ENCODE assay signal across 22 cellular contexts in the genomic region with DNA sequence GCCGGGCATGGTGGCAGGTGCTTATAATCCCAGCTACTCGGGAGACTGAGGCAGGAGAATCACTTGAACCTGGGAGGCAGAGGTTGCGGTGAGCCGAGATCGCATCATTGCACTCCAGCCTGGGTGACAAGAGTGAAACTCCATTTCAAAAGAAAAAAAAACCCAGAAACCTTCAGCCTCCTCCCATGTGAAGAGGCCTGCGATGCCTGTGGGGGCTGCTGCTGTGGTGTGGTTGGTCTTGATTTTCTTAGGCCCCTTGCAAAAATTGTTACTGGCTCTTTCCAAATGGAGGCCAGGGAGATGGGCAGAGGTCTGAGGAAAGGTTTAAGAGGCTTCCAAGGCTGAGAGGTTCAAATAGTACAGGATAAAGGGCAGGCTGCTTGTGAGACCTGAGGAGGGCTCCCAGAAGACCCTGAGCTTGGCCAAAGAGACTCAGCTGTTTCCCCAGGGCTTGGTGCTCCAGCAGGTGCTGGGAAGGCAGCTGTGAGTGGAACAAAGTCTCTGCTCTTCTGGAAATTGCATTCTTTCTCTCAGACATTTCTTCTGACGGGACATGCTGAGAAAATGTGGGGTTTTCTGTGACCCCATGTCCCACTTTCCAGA. TPM values are rescaled to one million over a fixed set of nuclear protein-coding genes. Genes with fewer than 3 reads are reported as not detected.
DNase-seq lines count a peak whose midpoint lies in the region; ATAC-seq and TF ChIP-seq lines count a peak whose summit lies in the region.
"Had no signal": no experiment of that assay in that cellular context is flagged by ENCODE, and none has a peak within 500 bp of the region (broad histone marks: within the 10 kb centered on the region; RNA-seq: fewer than 3 reads in every experiment).

No MANE protein-coding gene starts in this region.

- no peaks in the 10 kb centered on the region for H4K20me1 ChIP-seq in OCI-LY3 (ENCODE audit: insufficient read depth, low read length)

- no peak for TF ChIP-seq CTCF in MCF 10A (IDR thresholded peaks at IDR 0.05; ENCODE audit: unreplicated experiment)
- TF ChIP-seq CTCF in breast epithelium (IDR thresholded peaks at IDR 0.05) = no peak
- no peak for TF ChIP-seq CTCF in OCI-LY3 (IDR thresholded peaks at IDR 0.05; ENCODE audit: low read depth, low read length)
- no peak for TF ChIP-seq CTCF in vagina (IDR thresholded peaks at IDR 0.05)

- H3K27ac Mint-ChIP-seq in MCF 10A (ENCODE audit: low read depth, unreplicated experiment) = peak overlapping the region; percentile 23
- H3K27ac Mint-ChIP-seq: activated T-helper 2 cell treated with anti-CD3 and anti-CD28 coated beads, Interferon-gamma antibody, Interleukin-2, Interleukin-4, amounts not matched to agents 10 μg/mL and 5 μg/mL and 100 μg/mL, durations not matched to agents 14 hours and 24 hours and 36 hours; dendritic cell treated with granulocyte-macrophage colony-stimulating factor and Interleukin-4, amounts not matched to agents 40 ng/mL and 50 ng/mL, for 4 days had no signal

- H3K4me1 Mint-ChIP-seq in MCF 10A (ENCODE audit: insufficient read depth, unreplicated experiment) = peaks cover 9% of the 10 kb centered on the region

- H3K4me3 Mint-ChIP-seq in MCF 10A (ENCODE audit: unreplicated experiment) = no peak overlapping the region
- H3K4me3 Mint-ChIP-seq: CD8-positive, alpha-beta memory T cell; dendritic cell treated with granulocyte-macrophage colony-stimulating factor and Interleukin-4, amounts not matched to agents 40 ng/mL and 50 ng/mL, for 4 days; T-helper 1 cell treated with Interleukin-12 subunit alpha and Interleukin-12 subunit beta and Interleukin-4 antibody, amounts not matched to agents 30 μg/mL and 1 μg/mL, for 36 hours had no signal

- no peaks in the 10 kb centered on the region for H3K27me3 Mint-ChIP-seq in MCF 10A (ENCODE audit: insufficient read depth, unreplicated experiment)

- intact Hi-C loops in MCF 10A (cut with micrococcal nuclease) (no loop called here), breast epithelium (cut with DNase I; ENCODE audit: low total_unique reads) (no loop called here), vagina (cut with DNase I) (no loop called here)

- TF ChIP-seq POLR2A in breast epithelium (IDR thresholded peaks at IDR 0.05) = no peak
- no peak for TF ChIP-seq POLR2A in vagina (IDR thresholded peaks at IDR 0.05)

- peak overlapping the region; percentile 64; the same call in 1 of the 2 replicates for H2AFZ ChIP-seq in OCI-LY3 (ENCODE audit: low read depth, low read length)

- H3K9me3 Mint-ChIP-seq in MCF 10A (ENCODE audit: unreplicated experiment) = no peaks in the 10 kb centered on the region
- H3K9me3 Mint-ChIP-seq: activated T-helper 2 cell treated with anti-CD3 and anti-CD28 coated beads, Interferon-gamma antibody, Interleukin-2, Interleukin-4, amounts not matched to agents 10 μg/mL and 5 μg/mL and 100 μg/mL, durations not matched to agents 14 hours and 24 hours and 36 hours; CD8-positive, alpha-beta memory T cell; dendritic cell treated with granulocyte-macrophage colony-stimulating factor and Interleukin-4, amounts not matched to agents 40 ng/mL and 50 ng/mL, for 4 days; T-helper 1 cell treated with Interleukin-12 subunit alpha and Interleukin-12 subunit beta and Interleukin-4 antibody, amounts not matched to agents 30 μg/mL and 1 μg/mL, for 36 hours had no signal

- CTCF ChIA-PET in MCF 10A (lab: Yijun Ruan, JAX) = interaction anchor here (0.6 to 5.0 kb wide), 5 partner anchors 8 to 249 kb away, joined by 3 to 23 read pairs (median 4); a partner anchor contains a TSS

- H3K4me2 ChIP-seq in OCI-LY3 (ENCODE audit: low read length) = peak overlapping the region; percentile 93

- H3K9me3 ChIP-seq in breast epithelium (no peaks in the 10 kb centered on the region), OCI-LY3 (ENCODE audit: insufficient read depth, low read length) (no peaks in the 10 kb centered on the region), thymus (ENCODE audit: control insufficient read depth) (no peaks in the 10 kb centered on the region), vagina (no peaks in the 10 kb centered on the region)
- H3K9me3 ChIP-seq: Peyer's patch had no signal

- H3K4me3 ChIP-seq in breast epithelium = no peak overlapping the region
- H3K4me3 ChIP-seq in OCI-LY3 (ENCODE audit: low read length) = peak overlapping the region; percentile 60
- no peak overlapping the region for H3K4me3 ChIP-seq in thymus (ENCODE audit: low read length)
- no peak overlapping the region for H3K4me3 ChIP-seq in vagina
- H3K4me3 ChIP-seq: Peyer's patch had no signal

- H3K4me1 ChIP-seq in breast epithelium (no peaks in the 10 kb centered on the region), OCI-LY3 (ENCODE audit: low read length) (peaks cover 75% of the 10 kb centered on the region), thymus (ENCODE audit: control insufficient read depth, insufficient read depth, low read length) (peaks cover 58% of the 10 kb centered on the region), vagina (no peaks in the 10 kb centered on the region)
- H3K4me1 ChIP-seq: Peyer's patch had no signal

- H3K79me2 ChIP-seq in OCI-LY3 (ENCODE audit: low read length) = no peaks in the 10 kb centered on the region

- no peak overlapping the region for H3K27ac ChIP-seq in breast epithelium
- H3K27ac ChIP-seq in OCI-LY3 (ENCODE audit: low read length) = peak overlapping the region; percentile 82
- H3K27ac ChIP-seq in thymus (ENCODE audit: low read depth) = peak overlapping the region; percentile 72
- H3K27ac ChIP-seq in vagina = no peak overlapping the region

- H3K36me3 Mint-ChIP-seq in MCF 10A (ENCODE audit: insufficient read depth, unreplicated experiment) = peaks cover 41% of the 10 kb centered on the region

- DNase-seq in MCF 10A (ENCODE audit: unreplicated experiment) = no peak
- DNase-seq in breast epithelium (ENCODE audit: low spot score in 2 of 2) = no peak
- DNase-seq in vagina (ENCODE audit: extremely low spot score in 2 of 2) = no peak
- DNase-seq in GM19240 (ENCODE audit: insufficient read length, low spot score) = no peak
- DNase-seq: activated CD4-positive, alpha-beta T cell treated with anti-CD3 and anti-CD28 coated beads, Interleukin-2, amount 50 U/mL, for 1 hour; aorta; CD8-positive, alpha-beta memory T cell; GDM1; nucleus accumbens; Peyer's patch had no signal

- H3K9ac ChIP-seq in OCI-LY3 (ENCODE audit: low read length) = peak overlapping the region; percentile 48

- no TSS peak for BruUV-seq in MCF 10A (replicated peaks; lab: Mats Ljungman, UMichigan)

- H3K27me3 ChIP-seq in breast epithelium (no peaks in the 10 kb centered on the region), OCI-LY3 (ENCODE audit: low read depth, low read length) (no peaks in the 10 kb centered on the region), thymus (ENCODE audit: control insufficient read depth, insufficient read depth) (no peaks in the 10 kb centered on the region), vagina (no peaks in the 10 kb centered on the region)
- H3K27me3 ChIP-seq: Peyer's patch had no signal

- WGBS in thymus = 65% methylated on average over 7 of the region's 7 CpGs

- peak; percentile 33 for ATAC-seq in HG02678 (IDR thresholded peaks at IDR 0.05; ENCODE audit: unreplicated experiment)
- no peak for ATAC-seq in HG03565 (IDR thresholded peaks at IDR 0.05; ENCODE audit: unreplicated experiment)

- H3K36me3 ChIP-seq in breast epithelium (no peaks in the 10 kb centered on the region), OCI-LY3 (replicated peaks; ENCODE audit: low read depth, low read length) (peaks cover 3% of the 10 kb centered on the region), thymus (ENCODE audit: control insufficient read depth, insufficient read depth) (peaks cover 9% of the 10 kb centered on the region), vagina (no peaks in the 10 kb centered on the region)

- POLR2A ChIA-PET in MCF 10A (lab: Yijun Ruan, JAX) = no interaction called here

RNA-seq across cellular contexts. Expression of a gene that starts 18.4 kb away (rescaled TPM):
- total RNA-seq in MCF 10A (2022) (0.29 and 0.63 TPM in 2 replicates), breast epithelium (1 to 10 TPM in 1 of 3 donors, under 1 TPM in 2; 0.16 to 1.5 (median 0.66) TPM), vagina (1.5 TPM)
- polyA plus RNA-seq in thymus = 18.0 TPM
- total RNA-seq: A172, H4, lung microvascular endothelial cell, NCI-H460, temporal lobe had no signal

RNA-seq across cellular contexts. Expression of a gene that starts 28.5 kb away (rescaled TPM):
- 10.4 and 16.1 TPM in 2 replicates for total RNA-seq in MCF 10A (2022)
- 10 to 100 TPM in 1 of 3 donors, 1 to 10 TPM in 1, under 1 TPM in 1; 0.64 to 23.6 (median 8.5) TPM for total RNA-seq in breast epithelium
- polyA plus RNA-seq in thymus = 5.8 TPM
- total RNA-seq in vagina = 8.1 TPM

Comparison
In these comparisons a context has a peak if more than half of its experiments do, and no peak if none do; other contexts are left out.
1. H3K27ac ChIP-seq: peak in OCI-LY3 (single experiment) and thymus (single experiment); none in breast epithelium (0 of 2) and vagina (single experiment).